Comparison of ENCODE assay signal across 8 cellular contexts in genomic region chr7:78770422-78771410, GRCh38.
DNase-seq lines count a peak whose midpoint lies in the region; ATAC-seq, FAIRE-seq and TF ChIP-seq lines count a peak whose summit lies in the region.

No MANE protein-coding gene starts in this region.

- no peaks in the 10 kb centered on the region for H3K36me3 ChIP-seq in pancreas
- no peaks in the 10 kb centered on the region for H3K36me3 ChIP-seq in naive thymus-derived CD4-positive, alpha-beta T cell (ENCODE audit: control insufficient read depth in 2 of 3, insufficient read depth in 3 of 3, low read length in 3 of 3)

- no peak overlapping the region for H3K4me3 Mint-ChIP-seq in naive thymus-derived CD4-positive, alpha-beta T cell

- no peaks in the 10 kb centered on the region for H3K27me3 ChIP-seq in pancreas
- H3K27me3 ChIP-seq in naive thymus-derived CD4-positive, alpha-beta T cell (ENCODE audit: control insufficient read depth in 2 of 2, insufficient read depth in 2 of 2, low read length in 2 of 2) = no peaks in the 10 kb centered on the region

- no peak overlapping the region for H3K27ac ChIP-seq in pancreas
- H3K27ac ChIP-seq in naive thymus-derived CD4-positive, alpha-beta T cell (ENCODE audit: low read depth, low read length) = no peak overlapping the region

- CTCF ChIA-PET in naive thymus-derived CD4-positive, alpha-beta T cell (lab: Charles Lee) = no interaction called here

- FAIRE-seq in pancreas (lab: Jason Lieb, UNC) = no peak

- intact Hi-C loops in pancreas (cut with DNase I) = no loop called here
- intact Hi-C loops in naive thymus-derived CD4-positive, alpha-beta T cell (cut with micrococcal nuclease) = no loop called here

- peaks cover 0 to 4% (median 0%) of the 10 kb centered on the region in 11 donors for H3K9me3 Mint-ChIP-seq in naive thymus-derived CD4-positive, alpha-beta T cell

- H3K27ac Mint-ChIP-seq in naive thymus-derived CD4-positive, alpha-beta T cell = no peak overlapping the region

- peaks cover 4 to 11% (median 8%) of the 10 kb centered on the region in 5 donors for H3K27me3 Mint-ChIP-seq in naive thymus-derived CD4-positive, alpha-beta T cell

- no peaks in the 10 kb centered on the region for H3K4me1 Mint-ChIP-seq in naive thymus-derived CD4-positive, alpha-beta T cell

- POLR2A ChIA-PET in naive thymus-derived CD4-positive, alpha-beta T cell (lab: Charles Lee) = interaction anchor here (0.6 kb wide), 1 partner anchor 72 kb away, joined by 3 read pairs; no protein-coding TSS in a partner anchor

- WGBS in pancreas, 2 donors = 3% methylated on average over 16 of the region's 16 CpGs

- no peak for TF ChIP-seq POLR2A in GM18505 (IDR thresholded peaks at IDR 0.05; ENCODE audit: borderline replicate concordance, extremely low read depth, insufficient read depth, insufficient read length)

- peak overlapping the region in 2 of 4 donors; percentile 29 to 35 for H3K4me3 ChIP-seq in pancreas
- H3K4me3 ChIP-seq in naive thymus-derived CD4-positive, alpha-beta T cell (ENCODE audit: low read length) = no peak overlapping the region

- peak; percentile 85 for DNase-seq in NCI-H2171 (lab: John Stamatoyannopoulos, UW)
- peak; percentile 71 for DNase-seq in fibroblast of peridontal ligament (ENCODE audit: extremely low read depth)
- peak in 1 of 6 donors; percentile 26 for DNase-seq in pancreas
- DNase-seq in naive thymus-derived CD4-positive, alpha-beta T cell = no peak
- no peak for DNase-seq in NCI-H2107 (lab: John Stamatoyannopoulos, UW)
- DNase-seq in OCI-M1 (lab: John Stamatoyannopoulos, UW) = no peak
- no peak for DNase-seq in stimulated activated naive CD4-positive, alpha-beta T cell treated with Interleukin-2 at 50 U/mL for 16 hours (lab: John Stamatoyannopoulos, UW)

- no peaks in the 10 kb centered on the region for H3K9me3 ChIP-seq in pancreas
- no peaks in the 10 kb centered on the region for H3K9me3 ChIP-seq in naive thymus-derived CD4-positive, alpha-beta T cell (ENCODE audit: control insufficient read depth in 2 of 3, low read length in 3 of 3)

- H3K36me3 Mint-ChIP-seq in naive thymus-derived CD4-positive, alpha-beta T cell = no peaks in the 10 kb centered on the region

- peak; percentile 49 for ATAC-seq in GM18505 (IDR thresholded peaks at IDR 0.05; ENCODE audit: unreplicated experiment)
- peak; percentile 64 to 73 (median 68) for ATAC-seq in pancreas
- ATAC-seq in naive thymus-derived CD4-positive, alpha-beta T cell = no peak

- peaks cover 0 to 3% (median 0%) of the 10 kb centered on the region in 3 donors for H3K4me1 ChIP-seq in pancreas
- H3K4me1 ChIP-seq in naive thymus-derived CD4-positive, alpha-beta T cell (ENCODE audit: control insufficient read depth in 2 of 2, insufficient read depth in 2 of 2, low read length in 2 of 2) = no peaks in the 10 kb centered on the region

- no peak for TF ChIP-seq CTCF in pancreas (IDR thresholded peaks at IDR 0.05)

Comparison
In these comparisons a context has a peak if more than half of its experiments do, and no peak if none do; other contexts are left out.
1. DNase-seq: peak in NCI-H2171 (single experiment) and fibroblast of peridontal ligament (single experiment); none in naive thymus-derived CD4-positive, alpha-beta T cell (0 of 9), NCI-H2107 (single experiment), OCI-M1 (single experiment) and stimulated activated naive CD4-positive, alpha-beta T cell treated with Interleukin-2 at 50 U/mL for 16 hours (single experiment).